ENCODE assay signal across 1 cellular context in genomic region chr16:70493863-70494770, GRCh38.
TF ChIP-seq lines count a peak whose summit lies in the region.

No MANE protein-coding gene starts in this region.

TF ChIP-seq in HEK293, 187 proteins besides CTCF, POLR2A, EP300 and RAD21:
- no peak for TF ChIP-seq REST (tag by site-specific recombination; IDR thresholded peaks at IDR 0.05)
- TF ChIP-seq GLIS1 (tag by site-specific recombination; IDR thresholded peaks at IDR 0.05) = 0 out of 2 replicates have a peak, but pooled peaks have one; percentile 1
